In the genomic region with DNA sequence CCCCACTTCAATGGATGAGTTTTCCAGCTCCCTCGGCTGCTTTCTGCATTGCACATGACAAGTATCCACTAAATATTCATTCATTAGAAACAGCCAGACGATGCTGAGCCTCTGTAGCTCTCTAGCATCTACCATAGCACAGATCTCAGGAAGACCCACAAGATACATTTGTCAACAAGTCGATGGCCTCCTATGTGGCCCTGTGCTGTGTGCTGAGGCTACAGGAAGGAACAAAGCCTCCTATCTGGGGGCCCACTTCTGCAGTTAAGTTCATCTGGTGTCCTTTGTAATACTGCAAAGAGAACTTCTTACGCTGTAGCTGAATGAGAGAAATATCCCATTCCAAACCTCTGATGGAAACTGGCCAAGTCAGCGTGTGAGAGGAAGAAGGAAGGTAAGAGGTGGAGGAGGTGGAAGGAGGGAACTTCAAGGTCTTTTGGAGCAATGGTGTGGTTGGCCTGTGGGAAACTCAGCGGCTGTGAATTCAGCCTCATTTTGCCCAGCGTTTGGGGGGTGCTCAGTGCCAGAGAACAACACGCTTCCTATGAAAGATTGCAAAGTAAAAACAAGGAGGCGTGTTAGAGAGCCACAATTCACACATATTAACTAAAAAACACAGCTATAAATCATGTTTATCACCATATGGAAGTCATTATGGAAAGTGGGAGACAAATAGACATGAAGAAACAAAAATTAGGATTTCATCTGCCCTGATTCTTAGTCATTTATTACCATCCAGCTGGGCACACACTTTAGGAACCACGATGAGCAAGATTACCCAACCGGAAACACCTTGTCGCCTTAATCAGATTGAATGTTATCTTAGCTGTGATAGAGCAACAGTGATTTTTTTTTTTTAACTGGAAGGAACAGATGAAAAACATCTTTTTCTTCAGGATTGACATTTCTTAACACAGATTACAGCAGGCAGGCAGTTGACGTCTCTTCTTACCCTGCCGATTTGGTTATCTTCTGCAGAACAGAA, we compare ENCODE assay signal across 13 cellular contexts.
DNase-seq lines count a peak whose midpoint lies in the region; ATAC-seq and TF ChIP-seq lines count a peak whose summit lies in the region.
"Had no signal": no experiment of that assay in that cellular context is flagged by ENCODE, and none has a peak within 500 bp of the region (broad histone marks: within the 10 kb centered on the region; RNA-seq: fewer than 3 reads in every experiment).

No MANE protein-coding gene starts in this region.

- H3K4me3 Mint-ChIP-seq in activated CD4-positive, alpha-beta T cell treated with anti-CD3 and anti-CD28 coated beads, Interleukin-2, amount 10 ng/mL, durations not matched to agents 7 days and 5 days: no peak overlapping the region
- no peak overlapping the region for H3K4me3 Mint-ChIP-seq in type B pancreatic cell

- no peak for TF ChIP-seq CTCF in type B pancreatic cell (conservative IDR thresholded peaks at IDR 0.05)

- H3K27ac Mint-ChIP-seq in activated CD4-positive, alpha-beta T cell treated with anti-CD3 and anti-CD28 coated beads, Interleukin-2, amount 10 ng/mL, durations not matched to agents 7 days and 5 days: no peak overlapping the region
- H3K27ac Mint-ChIP-seq in type B pancreatic cell: peak overlapping the region; percentile 2

- no peak for ATAC-seq in left cardiac atrium
- ATAC-seq: A549 had no signal

- no peaks in the 10 kb centered on the region for H3K36me3 Mint-ChIP-seq in activated CD4-positive, alpha-beta T cell treated with anti-CD3 and anti-CD28 coated beads, Interleukin-2, amount 10 ng/mL, durations not matched to agents 7 days and 5 days (ENCODE audit: low read depth)
- H3K36me3 Mint-ChIP-seq in type B pancreatic cell: no peaks in the 10 kb centered on the region

- H3K9me3 Mint-ChIP-seq in activated CD4-positive, alpha-beta T cell treated with anti-CD3 and anti-CD28 coated beads, Interleukin-2, amount 10 ng/mL, durations not matched to agents 7 days and 5 days: peaks cover 10% of the 10 kb centered on the region
- H3K9me3 Mint-ChIP-seq in type B pancreatic cell: no peaks in the 10 kb centered on the region

- CTCF ChIA-PET in activated CD4-positive, alpha-beta T cell treated with anti-CD3 and anti-CD28 coated beads, Interleukin-2, amount 10 ng/mL, durations not matched to agents 7 days and 5 days (lab: Charles Lee): interaction anchor here (0.6 kb wide), 1 partner anchor 356 kb away, joined by 5 read pairs; no protein-coding TSS in a partner anchor

- H3K4me1 Mint-ChIP-seq in activated CD4-positive, alpha-beta T cell treated with anti-CD3 and anti-CD28 coated beads, Interleukin-2, amount 10 ng/mL, durations not matched to agents 7 days and 5 days: peaks cover 20% of the 10 kb centered on the region
- peaks cover 14% of the 10 kb centered on the region for H3K4me1 Mint-ChIP-seq in type B pancreatic cell (ENCODE audit: unreplicated experiment)

- POLR2A ChIA-PET in activated CD4-positive, alpha-beta T cell treated with anti-CD3 and anti-CD28 coated beads, Interleukin-2, amount 10 ng/mL, durations not matched to agents 7 days and 5 days (lab: Charles Lee): no interaction called here

- DNase-seq in activated CD4-positive, alpha-beta T cell treated with anti-CD3 and anti-CD28 coated beads for 48 hours: peak; percentile 13
- no peak for DNase-seq in activated CD4-positive, alpha-beta T cell treated with anti-CD3 and anti-CD28 coated beads, Interleukin-2, amount 10 ng/mL, durations not matched to agents 7 days and 5 days
- peak; percentile 35 for DNase-seq in NOMO-1 treated with dmso at 0.1 percent for 144 hours (lab: John Stamatoyannopoulos, UW; ENCODE audit: unreplicated experiment)
- DNase-seq in glomerular visceral epithelial cell (ENCODE audit: extremely low spot score): peak; percentile 37
- DNase-seq in type B pancreatic cell (ENCODE audit: extremely low spot score, unreplicated experiment): no peak
- DNase-seq in left cardiac atrium: no peak
- no peak for DNase-seq in HuH-7 (ENCODE audit: low spot score)
- no peak for DNase-seq in epidermal melanocyte (ENCODE audit: insufficient read length, low spot score)
- DNase-seq: activated T-cell treated with anti-CD3 and anti-CD28 coated beads for 4 hours, NCI-H1048, NCI-H748 treated with DMSO at 0.1 percent for 48 hours, T-helper 9 cell had no signal

- peaks cover 16% of the 10 kb centered on the region for H3K27me3 Mint-ChIP-seq in activated CD4-positive, alpha-beta T cell treated with anti-CD3 and anti-CD28 coated beads, Interleukin-2, amount 10 ng/mL, durations not matched to agents 7 days and 5 days
- H3K27me3 Mint-ChIP-seq in type B pancreatic cell: peaks cover 3% of the 10 kb centered on the region

- intact Hi-C loops in left cardiac atrium (cut with DNase I): no loop called here

Comparison
In these comparisons a context has a peak if more than half of its experiments do, and no peak if none do; other contexts are left out.
1. DNase-seq: peak in activated CD4-positive, alpha-beta T cell treated with anti-CD3 and anti-CD28 coated beads for 48 hours (single experiment), NOMO-1 treated with dmso at 0.1 percent for 144 hours (single experiment) and glomerular visceral epithelial cell (single experiment); none in activated CD4-positive, alpha-beta T cell treated with anti-CD3 and anti-CD28 coated beads, Interleukin-2, amount 10 ng/mL, durations not matched to agents 7 days and 5 days (single experiment), type B pancreatic cell (single experiment), left cardiac atrium (single experiment), HuH-7 (single experiment) and epidermal melanocyte (single experiment).